ENCODE assay signal across 30 cellular contexts in genomic region chr18:39162013-39162412, GRCh38.
"Had no signal": no experiment of that assay in that cellular context is flagged by ENCODE, and none has a peak within 500 bp of the region (broad histone marks: within the 10 kb centered on the region; RNA-seq: fewer than 3 reads in every experiment).

No MANE protein-coding gene starts in this region.

- H3K4me3 ChIP-seq: body of pancreas, colonic mucosa, dorsolateral prefrontal cortex, psoas muscle, smooth muscle cell, upper lobe of left lung, vagina had no signal

- H3K27me3 ChIP-seq: body of pancreas, colonic mucosa, dorsolateral prefrontal cortex, upper lobe of left lung, vagina had no signal

- H3K4me1 Mint-ChIP-seq: immature natural killer cell; naive thymus-derived CD4-positive, alpha-beta T cell; stimulated activated memory B cell treated with anti-CD40 and anti-IgM and Interleukin-4, amounts not matched to agents 10 μg/mL and 1 μg/mL and 100 μg/mL, for 72 hours; stimulated activated naive CD8-positive, alpha-beta T cell treated with anti-CD3 and anti-CD28 coated beads, Interleukin-15, amount 100 ng/mL, for 72 hours had no signal

- H3K36me3 Mint-ChIP-seq: activated naive CD8-positive, alpha-beta T cell; immature natural killer cell; naive thymus-derived CD4-positive, alpha-beta T cell; stimulated activated memory B cell treated with anti-CD40 and anti-IgM and Interleukin-4, amounts not matched to agents 10 μg/mL and 1 μg/mL and 100 μg/mL, for 72 hours had no signal

- H3K27ac ChIP-seq: body of pancreas, colonic mucosa, dorsolateral prefrontal cortex, parathyroid adenoma, psoas muscle, upper lobe of left lung, vagina had no signal

- DNase-seq: activated CD4-positive, alpha-beta T cell treated with anti-CD3 and anti-CD28 coated beads for 48 hours; activated CD4-positive, alpha-beta T cell treated with anti-CD3 and anti-CD28 coated beads, Interleukin-2, amount 50 U/mL, for 48 hours; activated CD8-positive, alpha-beta memory T cell treated with anti-CD3 and anti-CD28 coated beads for 24 hours; activated effector memory CD4-positive, alpha-beta T cell treated with Interleukin-2 at 50 U/mL for 16 hours; activated naive CD4-positive, alpha-beta T cell treated with Interleukin-2 at 50 U/mL for 16 hours; anterior cingulate cortex; body of pancreas; colonic mucosa; dorsolateral prefrontal cortex; effector memory CD4-positive, alpha-beta T cell; hippocampal formation; immature natural killer cell; kidney; left colon; mammary epithelial cell; midbrain; naive thymus-derived CD4-positive, alpha-beta T cell; psoas muscle; stimulated activated CD4-positive, alpha-beta T cell treated with anti-CD3 and anti-CD28 coated beads, Interleukin-1b, Interleukin-23, amount 100 ng/mL, for 48 hours; stimulated activated CD4-positive, alpha-beta T cell treated with anti-CD3 and anti-CD28 coated beads, Interleukin-4, amount 100 ng/mL, for 4 hours; stimulated activated CD8-positive, alpha-beta memory T cell treated with anti-CD3 and anti-CD28 coated beads, Interleukin-4, amount 100 ng/mL, for 48 hours; stimulated activated naive CD8-positive, alpha-beta T cell treated with anti-CD3 and anti-CD28 coated beads, Interleukin-15, amount 100 ng/mL, for 72 hours; substantia nigra; upper lobe of left lung had no signal

- H3K4me2 ChIP-seq: smooth muscle cell had no signal

- ATAC-seq: activated CD4-positive, CD25-positive, alpha-beta regulatory T cell treated with anti-CD3 and anti-CD28 coated beads, Interleukin-2, amount 50 U/mL, for 24 hours; body of pancreas; left colon; naive thymus-derived CD4-positive, alpha-beta T cell; psoas muscle; stimulated activated memory B cell treated with anti-CD40 and anti-IgM and Interleukin-4, amounts not matched to agents 10 μg/mL and 1 μg/mL and 100 μg/mL, for 72 hours; stimulated activated naive CD8-positive, alpha-beta T cell treated with anti-CD3 and anti-CD28 coated beads, Interleukin-15, amount 100 ng/mL, for 72 hours had no signal

- H3K9ac ChIP-seq: parathyroid adenoma had no signal

- H3K27me3 Mint-ChIP-seq: activated naive CD8-positive, alpha-beta T cell; naive thymus-derived CD4-positive, alpha-beta T cell; stimulated activated memory B cell treated with anti-CD40 and anti-IgM and Interleukin-4, amounts not matched to agents 10 μg/mL and 1 μg/mL and 100 μg/mL, for 72 hours; stimulated activated naive CD8-positive, alpha-beta T cell treated with anti-CD3 and anti-CD28 coated beads, Interleukin-15, amount 100 ng/mL, for 72 hours had no signal

- H3K9me3 ChIP-seq: body of pancreas, colonic mucosa, psoas muscle, upper lobe of left lung, vagina had no signal

- H2AFZ ChIP-seq: parathyroid adenoma had no signal

- H3K4me1 ChIP-seq: body of pancreas, colonic mucosa, parathyroid adenoma, psoas muscle, upper lobe of left lung, vagina had no signal

- H3K27ac Mint-ChIP-seq: activated naive CD8-positive, alpha-beta T cell; immature natural killer cell; naive thymus-derived CD4-positive, alpha-beta T cell; stimulated activated memory B cell treated with anti-CD40 and anti-IgM and Interleukin-4, amounts not matched to agents 10 μg/mL and 1 μg/mL and 100 μg/mL, for 72 hours; stimulated activated naive CD8-positive, alpha-beta T cell treated with anti-CD3 and anti-CD28 coated beads, Interleukin-15, amount 100 ng/mL, for 72 hours had no signal

- H3K4me3 Mint-ChIP-seq: activated naive CD8-positive, alpha-beta T cell; immature natural killer cell; naive thymus-derived CD4-positive, alpha-beta T cell; stimulated activated memory B cell treated with anti-CD40 and anti-IgM and Interleukin-4, amounts not matched to agents 10 μg/mL and 1 μg/mL and 100 μg/mL, for 72 hours; stimulated activated naive CD8-positive, alpha-beta T cell treated with anti-CD3 and anti-CD28 coated beads, Interleukin-15, amount 100 ng/mL, for 72 hours had no signal

- H3K79me2 ChIP-seq: parathyroid adenoma had no signal

- H3K36me3 ChIP-seq: colonic mucosa, upper lobe of left lung, vagina had no signal
